In the genomic region with DNA sequence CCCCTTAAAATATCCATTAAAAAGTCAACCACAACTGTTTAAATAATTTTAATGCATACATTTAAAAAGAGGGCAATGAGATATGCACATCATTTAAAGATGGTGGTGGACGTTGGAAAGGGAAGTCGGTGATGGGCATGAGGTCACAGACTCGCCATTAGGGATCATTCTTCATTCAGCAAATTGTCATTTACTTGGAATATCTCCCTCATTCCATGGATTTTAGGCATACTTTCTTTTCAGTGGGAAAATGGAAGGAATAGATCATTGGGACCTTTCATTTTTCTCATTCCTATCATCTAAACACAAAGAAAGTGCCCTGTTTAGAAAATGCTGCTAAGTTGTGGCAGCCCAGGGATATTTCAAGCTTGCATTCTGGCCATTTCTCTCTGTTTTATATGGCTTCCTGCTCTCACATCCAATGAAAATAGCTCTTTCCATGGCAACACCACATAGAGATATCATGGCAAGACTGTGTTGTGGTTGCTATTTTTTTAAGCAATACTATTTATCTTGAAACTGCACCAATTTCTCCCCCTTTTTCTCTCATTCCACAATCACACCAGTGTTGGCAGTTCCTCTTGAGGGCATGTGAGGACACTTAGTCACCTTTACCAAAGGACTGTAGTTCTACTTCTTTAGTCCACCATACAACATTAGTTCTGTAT, we compare ENCODE assay signal across 15 cellular contexts. TPM values are rescaled to one million over a fixed set of nuclear protein-coding genes. Genes with fewer than 3 reads are reported as not detected.
DNase-seq lines count a peak whose midpoint lies in the region; ATAC-seq and TF ChIP-seq lines count a peak whose summit lies in the region.
"Had no signal": no experiment of that assay in that cellular context is flagged by ENCODE, and none has a peak within 500 bp of the region (broad histone marks: within the 10 kb centered on the region; RNA-seq: fewer than 3 reads in every experiment).

No MANE protein-coding gene starts in this region.

- H3K4me3 ChIP-seq in left ventricle myocardium inferior, result no peak overlapping the region
- H3K4me3 ChIP-seq in cardiac fibroblast (replicated peaks in 1 of 2; ENCODE audit: low read depth in 2 of 2, low read length in 2 of 2), result no peak overlapping the region
- H3K4me3 ChIP-seq in upper lobe of right lung, result no peak overlapping the region
- H3K4me3 ChIP-seq: A549 had no signal

- ATAC-seq in Right ventricle myocardium inferior (no peak), upper lobe of right lung (peak; percentile 12)
- ATAC-seq: A549; naive thymus-derived CD4-positive, alpha-beta T cell had no signal

- H3K27ac ChIP-seq in left ventricle myocardium inferior (replicated peaks) (peak overlapping the region; percentile 27), upper lobe of right lung (peak overlapping the region; percentile 63)

- no peak for DNase-seq in left ventricle myocardium inferior
- DNase-seq in Right ventricle myocardium inferior (ENCODE audit: missing footprints), result no peak
- DNase-seq in cardiac fibroblast (ENCODE audit: low read depth in 2 of 2), result peak; percentile 86 to 91
- DNase-seq in kidney tubule cell (ENCODE audit: low spot score), result peak; percentile 53
- DNase-seq in upper lobe of right lung, result no peak
- no peak for DNase-seq in effector CD4-positive, alpha-beta T cell
- DNase-seq in activated naive CD4-positive, alpha-beta T cell treated with anti-CD3 and anti-CD28 coated beads, Interleukin-2, amount 50 U/mL, for 16 hours, result no peak
- DNase-seq in GM19240 (ENCODE audit: insufficient read length, low spot score), result no peak
- DNase-seq: activated effector memory CD4-positive, alpha-beta T cell treated with anti-CD3 and anti-CD28 coated beads, Interleukin-2, amount 50 U/mL, for 16 hours; Caco-2; endodermal cell; naive thymus-derived CD4-positive, alpha-beta T cell; NCI-H1417 treated with DMSO at 0.1 percent for 48 hours; stimulated activated CD4-positive, alpha-beta T cell treated with anti-CD3 and anti-CD28 coated beads, Interleukin-2, amount 100 ng/mL, for 48 hours had no signal

- TF ChIP-seq CTCF in left ventricle myocardium inferior (IDR thresholded peaks at IDR 0.05; ENCODE audit: borderline replicate concordance) (no peak), cardiac fibroblast (IDR thresholded peaks at IDR 0.05; ENCODE audit: low read depth, low read length) (no peak), upper lobe of right lung (IDR thresholded peaks at IDR 0.05) (no peak)

- H3K9me3 ChIP-seq in left ventricle myocardium inferior (replicated peaks) (no peaks in the 10 kb centered on the region), upper lobe of right lung (no peaks in the 10 kb centered on the region)
- H3K9me3 ChIP-seq: A549, Caco-2 had no signal

- no peaks in the 10 kb centered on the region for H3K4me1 ChIP-seq in left ventricle myocardium inferior
- H3K4me1 ChIP-seq in upper lobe of right lung, result peaks cover 3% of the 10 kb centered on the region

- H3K27me3 ChIP-seq in left ventricle myocardium inferior (ENCODE audit: low read depth) (no peaks in the 10 kb centered on the region), upper lobe of right lung (no peaks in the 10 kb centered on the region)

- intact Hi-C loops in left ventricle myocardium inferior (cut with micrococcal nuclease), result no loop called here
- intact Hi-C loops in Right ventricle myocardium inferior (cut with DNase I), result no loop called here
- intact Hi-C loops in upper lobe of right lung (cut with DNase I), result no loop called here

- H3K36me3 ChIP-seq in left ventricle myocardium inferior, result no peaks in the 10 kb centered on the region
- H3K36me3 ChIP-seq in upper lobe of right lung, result no peaks in the 10 kb centered on the region

RNA-seq across cellular contexts. Expression of gene LMCD1, which starts 40.7 kb away (rescaled TPM):
- 72.9 TPM for total RNA-seq in left ventricle myocardium inferior
- 48.1 TPM for total RNA-seq in Right ventricle myocardium inferior
- 174 TPM for total RNA-seq in upper lobe of right lung

Comparison
In these comparisons a context has a peak if more than half of its experiments do, and no peak if none do; other contexts are left out.
1. DNase-seq: peak in cardiac fibroblast (2 of 2) and kidney tubule cell (single experiment); none in left ventricle myocardium inferior (single experiment), Right ventricle myocardium inferior (single experiment), upper lobe of right lung (single experiment), effector CD4-positive, alpha-beta T cell (single experiment), activated naive CD4-positive, alpha-beta T cell treated with anti-CD3 and anti-CD28 coated beads, Interleukin-2, amount 50 U/mL, for 16 hours (single experiment) and GM19240 (single experiment).